Comparison of ENCODE assay signal across 11 cellular contexts in genomic region chr2:11866358-11867335, GRCh38.
DNase-seq lines count a peak whose midpoint lies in the region; ATAC-seq and TF ChIP-seq lines count a peak whose summit lies in the region.
"Had no signal": no experiment of that assay in that cellular context is flagged by ENCODE, and none has a peak within 500 bp of the region (broad histone marks: within the 10 kb centered on the region; RNA-seq: fewer than 3 reads in every experiment).

No MANE protein-coding gene starts in this region.

- no peaks in the 10 kb centered on the region for H4K20me1 ChIP-seq in PC-3 (ENCODE audit: low read length)

- H3K4me2 ChIP-seq in PC-3 (ENCODE audit: low read length), result no peak overlapping the region

- H3K79me2 ChIP-seq in PC-3 (ENCODE audit: low read length), result no peaks in the 10 kb centered on the region

- intact Hi-C loops in PC-3 (cut with micrococcal nuclease), result loop anchor here (10.0 kb wide), 3 partner anchors 188 to 1068 kb away; no protein-coding TSS in a partner anchor
- intact Hi-C loops in activated T-helper 2 cell treated with anti-CD3 and anti-CD28 coated beads, Interferon-gamma antibody, Interleukin-2, Interleukin-4, amounts not matched to agents 10 μg/mL and 5 μg/mL and 100 μg/mL, durations not matched to agents 14 hours and 24 hours and 36 hours (cut with micrococcal nuclease), result loop anchor here (5.0 to 10.0 kb wide), 3 partner anchors 39 to 1058 kb away; no protein-coding TSS in a partner anchor

- BruUV-seq in PC-3 (replicated peaks; lab: Mats Ljungman, UMichigan), result no TSS peak

- POLR2A ChIA-PET in PC-3 (lab: Charles Lee; ENCODE audit: unreplicated experiment), result no interaction called here

- H3K36me3 Mint-ChIP-seq in activated T-helper 17 cell treated with anti-CD3 and anti-CD28 coated beads, Interleukin-2, amount 50 U/mL, for 72 hours (ENCODE audit: low read depth), result no peaks in the 10 kb centered on the region
- H3K36me3 Mint-ChIP-seq in activated T-helper 2 cell treated with anti-CD3 and anti-CD28 coated beads, Interferon-gamma antibody, Interleukin-2, Interleukin-4, amounts not matched to agents 10 μg/mL and 5 μg/mL and 100 μg/mL, durations not matched to agents 14 hours and 24 hours and 36 hours (ENCODE audit: low read depth), result no peaks in the 10 kb centered on the region

- no peaks in the 10 kb centered on the region for H3K9me2 ChIP-seq in PC-3 (replicated peaks; ENCODE audit: low read length)

- H3K27ac ChIP-seq in PC-3 (ENCODE audit: low read length), result no peak overlapping the region

- peaks cover 10% of the 10 kb centered on the region for H3K4me1 ChIP-seq in PC-3 (ENCODE audit: insufficient read depth, low read length)

- TF ChIP-seq CTCF in PC-3 (conservative IDR thresholded peaks at IDR 0.05; ENCODE audit: low read depth, low read length), result no peak

- H2AFZ ChIP-seq in PC-3 (ENCODE audit: low read length), result no peak overlapping the region

- CTCF ChIA-PET in PC-3 (lab: Charles Lee), result no interaction called here

- ATAC-seq in GM18861 (IDR thresholded peaks at IDR 0.05; ENCODE audit: unreplicated experiment) (peak; percentile 36), HG03442 (IDR thresholded peaks at IDR 0.05; ENCODE audit: unreplicated experiment) (peak; percentile 42), PC-3 (no peak), HG03139 (IDR thresholded peaks at IDR 0.05; ENCODE audit: unreplicated experiment) (no peak)
- ATAC-seq in activated T-helper 17 cell treated with anti-CD3 and anti-CD28 coated beads, Interleukin-2, amount 50 U/mL, for 72 hours (replicated peaks), result peak; percentile 72
- ATAC-seq: sciatic nerve had no signal

- H3K4me3 ChIP-seq in PC-3 (ENCODE audit: low read length), result no peak overlapping the region

- H3K4me3 Mint-ChIP-seq in activated T-helper 17 cell treated with anti-CD3 and anti-CD28 coated beads, Interleukin-2, amount 50 U/mL, for 72 hours, result no peak overlapping the region
- H3K4me3 Mint-ChIP-seq in activated T-helper 2 cell treated with anti-CD3 and anti-CD28 coated beads, Interferon-gamma antibody, Interleukin-2, Interleukin-4, amounts not matched to agents 10 μg/mL and 5 μg/mL and 100 μg/mL, durations not matched to agents 14 hours and 24 hours and 36 hours (ENCODE audit: low read depth), result no peak overlapping the region

- peaks cover 3% of the 10 kb centered on the region for H3K27me3 Mint-ChIP-seq in activated T-helper 17 cell treated with anti-CD3 and anti-CD28 coated beads, Interleukin-2, amount 50 U/mL, for 72 hours
- peaks cover 13% of the 10 kb centered on the region for H3K27me3 Mint-ChIP-seq in activated T-helper 2 cell treated with anti-CD3 and anti-CD28 coated beads, Interferon-gamma antibody, Interleukin-2, Interleukin-4, amounts not matched to agents 10 μg/mL and 5 μg/mL and 100 μg/mL, durations not matched to agents 14 hours and 24 hours and 36 hours (ENCODE audit: low read depth)

- DNase-seq in DMS53 treated with DMSO at 0.1 percent for 48 hours (lab: John Stamatoyannopoulos, UW; ENCODE audit: unreplicated experiment), result peak; percentile 80
- no peak for DNase-seq in NCI-H1105 (lab: John Stamatoyannopoulos, UW)
- DNase-seq in PC-3, result no peak
- DNase-seq in activated T-helper 2 cell treated with anti-CD3 and anti-CD28 coated beads, Interferon-gamma antibody, Interleukin-2, Interleukin-4, amounts not matched to agents 10 μg/mL and 5 μg/mL and 100 μg/mL, durations not matched to agents 14 hours and 24 hours and 36 hours (ENCODE audit: low spot score), result no peak
- DNase-seq: HCEC 1CT, NCI-H2227 treated with DMSO at 0.1 percent for 48 hours had no signal

- H3K27ac Mint-ChIP-seq in activated T-helper 17 cell treated with anti-CD3 and anti-CD28 coated beads, Interleukin-2, amount 50 U/mL, for 72 hours, result no peak overlapping the region
- H3K27ac Mint-ChIP-seq in activated T-helper 2 cell treated with anti-CD3 and anti-CD28 coated beads, Interferon-gamma antibody, Interleukin-2, Interleukin-4, amounts not matched to agents 10 μg/mL and 5 μg/mL and 100 μg/mL, durations not matched to agents 14 hours and 24 hours and 36 hours, result no peak overlapping the region

- H3K4me1 Mint-ChIP-seq in activated T-helper 17 cell treated with anti-CD3 and anti-CD28 coated beads, Interleukin-2, amount 50 U/mL, for 72 hours, result peaks cover 21% of the 10 kb centered on the region
- H3K4me1 Mint-ChIP-seq in activated T-helper 2 cell treated with anti-CD3 and anti-CD28 coated beads, Interferon-gamma antibody, Interleukin-2, Interleukin-4, amounts not matched to agents 10 μg/mL and 5 μg/mL and 100 μg/mL, durations not matched to agents 14 hours and 24 hours and 36 hours (ENCODE audit: low read depth), result peaks cover 9% of the 10 kb centered on the region

- no peaks in the 10 kb centered on the region for H3K36me3 ChIP-seq in PC-3 (ENCODE audit: low read depth, low read length)

- no peak overlapping the region for H3K9ac ChIP-seq in PC-3 (ENCODE audit: low read length)

- no peaks in the 10 kb centered on the region for H3F3A ChIP-seq in PC-3 (ENCODE audit: low read length, unreplicated experiment)

- no peaks in the 10 kb centered on the region for H3K9me3 ChIP-seq in PC-3 (ENCODE audit: low read length)

- no peaks in the 10 kb centered on the region for H3K9me3 Mint-ChIP-seq in activated T-helper 17 cell treated with anti-CD3 and anti-CD28 coated beads, Interleukin-2, amount 50 U/mL, for 72 hours
- no peaks in the 10 kb centered on the region for H3K9me3 Mint-ChIP-seq in activated T-helper 2 cell treated with anti-CD3 and anti-CD28 coated beads, Interferon-gamma antibody, Interleukin-2, Interleukin-4, amounts not matched to agents 10 μg/mL and 5 μg/mL and 100 μg/mL, durations not matched to agents 14 hours and 24 hours and 36 hours

- H3K27me3 ChIP-seq in PC-3 (ENCODE audit: low read length), result no peaks in the 10 kb centered on the region

Comparison
In these comparisons a context has a peak if more than half of its experiments do, and no peak if none do; other contexts are left out.
1. ATAC-seq: peak in GM18861 (single experiment), HG03442 (single experiment) and activated T-helper 17 cell treated with anti-CD3 and anti-CD28 coated beads, Interleukin-2, amount 50 U/mL, for 72 hours (single experiment); none in PC-3 (single experiment) and HG03139 (single experiment).